Comparison of ENCODE assay signal across 29 cellular contexts in the genomic region with DNA sequence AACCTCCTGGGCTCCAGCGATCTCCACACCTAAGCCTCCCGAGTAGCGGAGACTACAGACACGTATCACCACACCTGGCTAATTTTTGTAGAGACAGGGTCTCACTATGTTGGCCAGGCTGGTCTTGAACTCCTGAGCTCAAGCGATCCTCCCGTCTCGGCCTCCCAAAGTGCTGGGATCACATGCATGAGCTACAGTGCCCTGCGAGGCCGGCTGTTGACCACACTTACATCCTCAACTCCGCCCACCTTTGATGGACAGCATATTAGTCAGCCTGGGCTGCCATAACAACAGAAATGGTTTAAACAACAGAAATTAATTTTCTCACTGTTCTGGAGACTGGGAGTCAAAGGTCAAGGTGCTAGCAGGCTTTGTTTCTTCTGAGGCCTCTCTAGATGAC.
DNase-seq lines count a peak whose midpoint lies in the region; ATAC-seq and TF ChIP-seq lines count a peak whose summit lies in the region.
"Had no signal": no experiment of that assay in that cellular context is flagged by ENCODE, and none has a peak within 500 bp of the region (broad histone marks: within the 10 kb centered on the region; RNA-seq: fewer than 3 reads in every experiment).

No MANE protein-coding gene starts in this region.

- no peak overlapping the region for H2AFZ ChIP-seq in PC-3 (ENCODE audit: low read length)

- CTCF ChIA-PET in PC-3 (lab: Charles Lee) = no interaction called here

- no peaks in the 10 kb centered on the region for H3K9me3 Mint-ChIP-seq in activated naive CD4-positive, alpha-beta T cell treated with anti-CD3 and anti-CD28 coated beads, Interleukin-2, amount 50 U/mL, for 72 hours
- H3K9me3 Mint-ChIP-seq: activated naive CD8-positive, alpha-beta T cell treated with anti-CD3 and anti-CD28 coated beads, Interleukin-2, amount 50 U/mL, for 24 hours; CD4-positive, alpha-beta memory T cell; nephron progenitor cell had no signal

- TF ChIP-seq CTCF in PC-3 (conservative IDR thresholded peaks at IDR 0.05; ENCODE audit: low read depth, low read length) (no peak), choroid plexus epithelial cell (conservative IDR thresholded peaks at IDR 0.05; ENCODE audit: low read depth, low read length) (no peak), spleen (IDR thresholded peaks at IDR 0.05 in 8 of 11, conservative IDR thresholded peaks at IDR 0.05 in 3 of 11) (no peak)

- BruUV-seq in PC-3 (replicated peaks; lab: Mats Ljungman, UMichigan) = no TSS peak

- no peaks in the 10 kb centered on the region for H3K36me3 Mint-ChIP-seq in activated naive CD4-positive, alpha-beta T cell treated with anti-CD3 and anti-CD28 coated beads, Interleukin-2, amount 50 U/mL, for 72 hours
- H3K36me3 Mint-ChIP-seq: CD4-positive, alpha-beta memory T cell had no signal

- H3F3A ChIP-seq in PC-3 (ENCODE audit: low read length, unreplicated experiment) = no peaks in the 10 kb centered on the region

- ATAC-seq in activated naive CD4-positive, alpha-beta T cell treated with anti-CD3 and anti-CD28 coated beads, Interleukin-2, amount 50 U/mL, for 72 hours = no peak
- ATAC-seq in PC-3 = no peak
- no peak for ATAC-seq in sciatic nerve
- ATAC-seq: activated naive CD8-positive, alpha-beta T cell treated with anti-CD3 and anti-CD28 coated beads, Interleukin-2, amount 50 U/mL, for 24 hours; body of pancreas; HCT116 had no signal

- H3K4me2 ChIP-seq in PC-3 (ENCODE audit: low read length) = no peak overlapping the region
- H3K4me2 ChIP-seq: smooth muscle cell had no signal

- H3K36me3 ChIP-seq in PC-3 (ENCODE audit: low read depth, low read length) (no peaks in the 10 kb centered on the region), spleen (no peaks in the 10 kb centered on the region)
- H3K36me3 ChIP-seq: pancreas, Peyer's patch, stomach, thyroid gland had no signal

- no peak for TF ChIP-seq POLR2A in spleen (IDR thresholded peaks at IDR 0.05)

- intact Hi-C loops in PC-3 (cut with micrococcal nuclease) = no loop called here
- intact Hi-C loops in sciatic nerve (cut with DNase I) = no loop called here
- intact Hi-C loops in spleen (cut with DNase I; ENCODE audit: low total_unique reads) = no loop called here

- no peak overlapping the region for H3K9ac ChIP-seq in PC-3 (ENCODE audit: low read length)

- POLR2A ChIA-PET in PC-3 (lab: Charles Lee; ENCODE audit: unreplicated experiment) = no interaction called here

- H3K27ac Mint-ChIP-seq in activated naive CD4-positive, alpha-beta T cell treated with anti-CD3 and anti-CD28 coated beads, Interleukin-2, amount 50 U/mL, for 72 hours = peak overlapping the region; percentile 55 to 69
- H3K27ac Mint-ChIP-seq: activated naive CD8-positive, alpha-beta T cell treated with anti-CD3 and anti-CD28 coated beads, Interleukin-2, amount 50 U/mL, for 24 hours; nephron progenitor cell had no signal

- no peak for DNase-seq in activated naive CD4-positive, alpha-beta T cell treated with anti-CD3 and anti-CD28 coated beads, Interleukin-2, amount 50 U/mL, for 72 hours (ENCODE audit: low spot score in 2 of 2)
- no peak for DNase-seq in activated naive CD4-positive, alpha-beta T cell (lab: John Stamatoyannopoulos, UW)
- DNase-seq in PC-3 = peak; percentile 15
- peak; percentile 32 for DNase-seq in choroid plexus epithelial cell (ENCODE audit: low read depth)
- peak; percentile 30 for DNase-seq in sciatic nerve (ENCODE audit: low spot score)
- DNase-seq in middle frontal gyrus (ENCODE audit: extremely low spot score, low spot score) = no peak
- no peak for DNase-seq in NCI-H774 (lab: John Stamatoyannopoulos, UW)
- DNase-seq in spleen = no peak
- DNase-seq: activated CD4-positive, alpha-beta T cell treated with anti-CD3 and anti-CD28 coated beads for 4 hours; activated gamma-delta T cell; activated naive CD8-positive, alpha-beta T cell treated with anti-CD3 and anti-CD28 coated beads, Interleukin-2, amount 50 U/mL, for 24 hours; activated T-cell treated with anti-CD3 and anti-CD28 coated beads, Interleukin-2, amount 50 U/mL, for 1 hour; body of pancreas; CD4-positive, alpha-beta memory T cell; Kasumi-1; midbrain; NCI-H1092; NCI-H187 treated with DMSO at 0.1 percent for 48 hours; NCI-H524 treated with DMSO at 0.1 percent for 48 hours; nephron progenitor cell; pancreas; retina; stimulated activated CD4-positive, alpha-beta T cell treated with anti-CD3 and anti-CD28 coated beads, Interleukin-2, amount 100 ng/mL, for 24 hours; stomach; thyroid gland had no signal

- no peaks in the 10 kb centered on the region for H3K79me2 ChIP-seq in PC-3 (ENCODE audit: low read length)

- H3K9me3 ChIP-seq in PC-3 (ENCODE audit: low read length) (no peaks in the 10 kb centered on the region), spleen (no peaks in the 10 kb centered on the region)
- H3K9me3 ChIP-seq: body of pancreas, pancreas, Peyer's patch, stomach, thyroid gland had no signal

- WGBS in spleen, 5 donors = 89 to 94% (median 90%) methylated on average over 7 to 10 of the region's 10 CpGs

- H3K27me3 ChIP-seq in PC-3 (ENCODE audit: low read length) = no peaks in the 10 kb centered on the region
- H3K27me3 ChIP-seq in spleen (replicated peaks in 1 of 7) = no peaks in the 10 kb centered on the region
- H3K27me3 ChIP-seq: body of pancreas, pancreas, Peyer's patch, stomach, thyroid gland had no signal

- H3K4me3 ChIP-seq in PC-3 (ENCODE audit: low read length) (no peak overlapping the region), choroid plexus epithelial cell (ENCODE audit: low read depth, low read length) (no peak overlapping the region), spleen (no peak overlapping the region)
- H3K4me3 ChIP-seq: body of pancreas, pancreas, Peyer's patch, SK-N-MC, smooth muscle cell, stomach, thyroid gland had no signal

- H3K4me1 ChIP-seq in PC-3 (ENCODE audit: insufficient read depth, low read length) (peaks cover 38% of the 10 kb centered on the region), spleen (peaks cover 0 to 27% (median 3%) of the 10 kb centered on the region in 6 donors)
- H3K4me1 ChIP-seq: body of pancreas, pancreas, Peyer's patch, thyroid gland had no signal

- H3K27ac ChIP-seq in PC-3 (ENCODE audit: low read length) = no peak overlapping the region
- H3K27ac ChIP-seq in spleen = no peak overlapping the region
- H3K27ac ChIP-seq: body of pancreas, pancreas, Peyer's patch, SK-N-MC, stomach, thyroid gland had no signal

- no peaks in the 10 kb centered on the region for H4K20me1 ChIP-seq in PC-3 (ENCODE audit: low read length)

- H3K9me2 ChIP-seq in PC-3 (replicated peaks; ENCODE audit: low read length) = no peaks in the 10 kb centered on the region

Comparison
In these comparisons a context has a peak if more than half of its experiments do, and no peak if none do; other contexts are left out.
1. DNase-seq: peak in PC-3 (single experiment), choroid plexus epithelial cell (single experiment) and sciatic nerve (single experiment); none in activated naive CD4-positive, alpha-beta T cell treated with anti-CD3 and anti-CD28 coated beads, Interleukin-2, amount 50 U/mL, for 72 hours (0 of 2), activated naive CD4-positive, alpha-beta T cell (0 of 4), middle frontal gyrus (single experiment), NCI-H774 (single experiment) and spleen (single experiment).